ENCODE assay signal across 20 cellular contexts in genomic region chr21:42941696-42942085, GRCh38. TPM values are rescaled to one million over a fixed set of nuclear protein-coding genes. Genes with fewer than 3 reads are reported as not detected.
"Had no signal": no experiment of that assay in that cellular context is flagged by ENCODE, and none has a peak within 500 bp of the region (broad histone marks: within the 10 kb centered on the region; RNA-seq: fewer than 3 reads in every experiment).

No MANE protein-coding gene starts in this region.

- H3K9ac ChIP-seq: parathyroid adenoma had no signal

- H3K79me2 ChIP-seq: hepatocyte, parathyroid adenoma had no signal

- H3K27me3 ChIP-seq: adrenal gland, dorsolateral prefrontal cortex, esophagus muscularis mucosa, hepatocyte, left lung, neutrophil, suprapubic skin had no signal

- H3K4me1 ChIP-seq: parathyroid adenoma had no signal

- FAIRE-seq: keratinocyte had no signal

- H3K4me2 ChIP-seq: hepatocyte had no signal

- H3K4me3 ChIP-seq: adrenal gland, dorsolateral prefrontal cortex, esophagus muscularis mucosa, hepatocyte, left lung, skin epidermis, suprapubic skin had no signal

- H3K36me3 ChIP-seq: adrenal gland, esophagus muscularis mucosa, left lung, neutrophil, suprapubic skin had no signal

- H3K9me3 ChIP-seq: adrenal gland, esophagus muscularis mucosa, left lung, neutrophil, suprapubic skin had no signal

- H3K27ac ChIP-seq: adrenal gland, esophagus muscularis mucosa, hepatocyte, left lung, neutrophil, parathyroid adenoma, suprapubic skin had no signal

- DNase-seq: activated CD4-positive, alpha-beta memory T cell treated with anti-CD3 and anti-CD28 coated beads, Interleukin-2, amount 10 ng/mL, durations not matched to agents 7 days and 5 days; activated CD4-positive, alpha-beta T cell treated with anti-CD3 and anti-CD28 coated beads for 4 hours; activated effector memory CD4-positive, alpha-beta T cell treated with Interleukin-2 at 50 U/mL for 16 hours; activated naive CD4-positive, alpha-beta T cell treated with anti-CD3 and anti-CD28 coated beads, Interleukin-2, amount 50 U/mL, for 16 hours; activated T-cell treated with anti-CD3 and anti-CD28 coated beads, Interleukin-2, amount 50 U/mL, for 4 hours; adrenal gland; left lung; natural killer cell; T-helper 17 cell had no signal

- ATAC-seq: activated T-cell treated with anti-CD3 and anti-CD28 coated beads, Interleukin-2, amount 50 U/mL, for 4 hours; left lung; natural killer cell; T-helper 17 cell had no signal

- H2AFZ ChIP-seq: hepatocyte, parathyroid adenoma had no signal

RNA-seq across cellular contexts. Expression of gene ERVH48-1, which starts 16.3 kb away (rescaled TPM):
- total RNA-seq: activated CD4-positive, alpha-beta memory T cell treated with anti-CD3 and anti-CD28 coated beads, Interleukin-2, amount 10 ng/mL, durations not matched to agents 7 days and 5 days; activated T-cell treated with anti-CD3 and anti-CD28 coated beads, Interleukin-2, amount 50 U/mL, for 4 hours; adrenal gland; cardiac septum; dorsolateral prefrontal cortex; esophagus muscularis mucosa; glomerular endothelial cell; left lung; mucosa of gallbladder; natural killer cell; suprapubic skin; T-helper 17 cell had no signal
- polyA plus RNA-seq: adrenal gland had no signal
